Comparison of ENCODE assay signal across 1 cellular context in genomic region chr7:17405786-17406185, GRCh38.
TF ChIP-seq lines count a peak whose summit lies in the region.

No MANE protein-coding gene starts in this region.

TF ChIP-seq in H1, 55 proteins besides CTCF, POLR2A, EP300 and RAD21 (continued from another document):
- TF ChIP-seq CHD7 (IDR thresholded peaks at IDR 0.05; ENCODE audit: insufficient replicate concordance, low read length), result no peak
